In the genomic region with DNA sequence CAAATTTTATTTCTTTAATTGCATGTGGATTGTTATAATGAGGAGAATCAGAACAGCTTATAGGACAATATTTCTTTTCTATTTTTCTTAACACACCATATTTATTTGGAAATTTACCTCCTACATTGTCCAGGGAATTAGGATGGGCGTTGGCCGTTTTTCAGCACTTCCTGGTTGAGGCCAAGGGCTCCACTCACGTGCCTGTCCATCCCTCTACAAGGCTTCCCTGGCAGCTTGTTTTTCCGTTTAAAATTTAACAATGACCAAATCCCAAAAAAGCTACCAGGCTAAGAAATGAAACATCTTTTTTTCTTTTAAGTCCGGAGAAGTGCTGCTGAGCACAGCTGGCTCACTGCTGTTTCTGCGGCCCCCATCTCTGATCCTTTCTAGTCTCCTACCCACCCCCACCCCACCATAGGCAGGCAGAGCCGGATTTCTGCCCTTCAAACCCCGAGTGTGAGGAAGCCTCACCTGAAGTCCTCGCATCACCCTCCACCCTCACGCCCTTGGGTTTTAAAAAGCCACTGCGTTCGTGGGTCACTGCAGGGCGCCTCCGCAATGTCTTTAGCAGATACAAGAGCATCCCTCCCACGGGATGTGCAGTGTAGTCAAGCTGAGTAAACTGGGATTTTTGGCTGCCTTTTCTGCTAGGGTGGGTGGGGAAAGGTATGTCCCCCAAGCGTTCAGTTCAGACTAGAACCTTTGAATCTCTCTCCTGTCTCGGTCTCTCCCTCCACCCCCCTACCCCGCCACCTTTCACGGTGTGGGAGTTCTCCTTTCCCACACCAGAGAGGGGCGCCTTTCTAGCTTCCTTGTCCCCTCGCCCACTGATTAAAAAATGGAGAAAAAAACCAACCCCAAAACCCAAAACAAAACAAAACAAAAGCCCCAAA, we compare ENCODE assay signal across 8 cellular contexts. TPM values are rescaled to one million over a fixed set of nuclear protein-coding genes. Genes with fewer than 3 reads are reported as not detected.
DNase-seq lines count a peak whose midpoint lies in the region; ATAC-seq and TF ChIP-seq lines count a peak whose summit lies in the region.

No MANE protein-coding gene starts in this region.

- ATAC-seq in esophagus mucosa (peak; percentile 50), naive B cell (ENCODE audit: low read depth in 2 of 2) (peak; percentile 8 to 16)

- no peaks in the 10 kb centered on the region for H3K36me3 ChIP-seq in HEK293 (ENCODE audit: control insufficient read depth in 2 of 2, insufficient read depth in 1 of 2, low read length in 2 of 2)
- H3K36me3 ChIP-seq in vagina: no peaks in the 10 kb centered on the region

- no peak; the same call in 1 of the 2 replicates for TF ChIP-seq CTCF in HEK293 (tag by site-specific recombination; IDR thresholded peaks at IDR 0.05)
- TF ChIP-seq CTCF in vagina (IDR thresholded peaks at IDR 0.05): no peak

- H3K4me1 ChIP-seq in HEK293 (ENCODE audit: control insufficient read depth, insufficient read depth, low read length): peaks cover 3% of the 10 kb centered on the region
- peaks cover 9% of the 10 kb centered on the region for H3K4me1 ChIP-seq in vagina

- H3K4me3 ChIP-seq in HEK293 (ENCODE audit: low read depth, low read length) (peak overlapping the region; percentile 57), vagina (peak overlapping the region; percentile 66 to 70)

- peak; percentile 11 for DNase-seq in NCI-H1092 treated with DMSO at 0.1 percent for 48 hours (lab: John Stamatoyannopoulos, UW)
- no peak for DNase-seq in NCI-H1092 (lab: John Stamatoyannopoulos, UW)
- peak; percentile 11 for DNase-seq in T-helper 2 cell treated with Interferon-gamma antibody and Interleukin-4, amounts not matched to agents 5 μg/mL and 100 μg/mL, for 36 hours (ENCODE audit: low spot score)
- no peak for DNase-seq in naive B cell
- DNase-seq in vagina (ENCODE audit: extremely low spot score in 2 of 2): no peak
- no peak for DNase-seq in SW 1271 (lab: John Stamatoyannopoulos, UW)

- peak overlapping the region; percentile 96 for H3K4me3 Mint-ChIP-seq in T-helper 2 cell treated with Interferon-gamma antibody and Interleukin-4, amounts not matched to agents 5 μg/mL and 100 μg/mL, for 36 hours
- H3K4me3 Mint-ChIP-seq in naive B cell: peak overlapping the region; percentile 60 to 94 (median 88)

- H3K9me3 ChIP-seq in HEK293 (ENCODE audit: control insufficient read depth, insufficient read depth, low read depth, low read length) (no peaks in the 10 kb centered on the region), vagina (no peaks in the 10 kb centered on the region)

- CTCF ChIA-PET in HEK293 (lab: Yijun Ruan, JAX): interaction anchor here (1.1 kb wide), 1 partner anchor 75 kb away, joined by 4 read pairs; no protein-coding TSS in a partner anchor

- intact Hi-C loops in vagina (cut with DNase I): no loop called here

- peaks cover 74% of the 10 kb centered on the region for H3K27me3 Mint-ChIP-seq in T-helper 2 cell treated with Interferon-gamma antibody and Interleukin-4, amounts not matched to agents 5 μg/mL and 100 μg/mL, for 36 hours (ENCODE audit: low read depth)
- peaks cover 34 to 44% (median 34%) of the 10 kb centered on the region in 3 donors for H3K27me3 Mint-ChIP-seq in naive B cell

- H3K36me3 Mint-ChIP-seq in T-helper 2 cell treated with Interferon-gamma antibody and Interleukin-4, amounts not matched to agents 5 μg/mL and 100 μg/mL, for 36 hours (ENCODE audit: low read depth): no peaks in the 10 kb centered on the region
- H3K36me3 Mint-ChIP-seq in naive B cell: peaks cover 0 to 1% of the 10 kb centered on the region in 2 donors

- H3K27me3 ChIP-seq in vagina: no peaks in the 10 kb centered on the region

- peaks cover 18% of the 10 kb centered on the region for H3K4me1 Mint-ChIP-seq in T-helper 2 cell treated with Interferon-gamma antibody and Interleukin-4, amounts not matched to agents 5 μg/mL and 100 μg/mL, for 36 hours (ENCODE audit: low read depth)
- peaks cover 9 to 35% (median 15%) of the 10 kb centered on the region in 3 donors for H3K4me1 Mint-ChIP-seq in naive B cell

- POLR2A ChIA-PET in HEK293 (lab: Yijun Ruan, JAX): no interaction called here

- H3K9me3 Mint-ChIP-seq in T-helper 2 cell treated with Interferon-gamma antibody and Interleukin-4, amounts not matched to agents 5 μg/mL and 100 μg/mL, for 36 hours: no peaks in the 10 kb centered on the region
- H3K9me3 Mint-ChIP-seq in naive B cell: peaks cover 0 to 6% (median 0%) of the 10 kb centered on the region in 7 donors

- H3K27ac ChIP-seq in HEK293 (ENCODE audit: extremely low read depth, low read depth, low read length) (peak overlapping the region; percentile 82; the same call in 1 of the 2 replicates), vagina (peak overlapping the region; percentile 90)

- peak overlapping the region; percentile 90 for H3K27ac Mint-ChIP-seq in T-helper 2 cell treated with Interferon-gamma antibody and Interleukin-4, amounts not matched to agents 5 μg/mL and 100 μg/mL, for 36 hours
- H3K27ac Mint-ChIP-seq in naive B cell: peak overlapping the region in 2 of 6 donors; percentile 6 to 44

- no peak for TF ChIP-seq POLR2A in vagina (IDR thresholded peaks at IDR 0.05)

TF ChIP-seq in HEK293, 187 proteins besides CTCF, POLR2A, EP300 and RAD21 (continues in another document):
- TF ChIP-seq ZNF398 (tag by site-specific recombination; IDR thresholded peaks at IDR 0.05) (no peak), ZBTB48 (tag by site-specific recombination; IDR thresholded peaks at IDR 0.05) (no peak), IKZF3 (tag by site-specific recombination; IDR thresholded peaks at IDR 0.05) (peak; percentile 17; the same call in 1 of the 2 replicates), ZNF280D (tag by site-specific recombination; IDR thresholded peaks at IDR 0.05) (no peak), MEIS1 (CRISPR knock-in tag; IDR thresholded peaks at IDR 0.05; ENCODE audit: borderline replicate concordance) (no peak), SETDB1 (IDR thresholded peaks at IDR 0.05; ENCODE audit: insufficient read length, low read length) (no peak), ZNF157 (tag by site-specific recombination; IDR thresholded peaks at IDR 0.05) (no peak), ZNF335 (tag by site-specific recombination; conservative IDR thresholded peaks at IDR 0.05) (peak; percentile 77; the same call in 1 of the 2 replicates), ZNF311 (tag by site-specific recombination; IDR thresholded peaks at IDR 0.05; ENCODE audit: borderline replicate concordance) (no peak), KLF10 (tag by site-specific recombination; IDR thresholded peaks at IDR 0.05) (0 out of 2 replicates have a peak, but pooled peaks have one; percentile 52)

RNA-seq across cellular contexts. Expression of gene FAR2, which starts 0.8 kb away (rescaled TPM):
- total RNA-seq in esophagus mucosa (1.1 TPM), vagina (16.2 TPM)
- 1 to 10 TPM in 1 of 6 donors, under 1 TPM in 3, not detected in 2; 0.23 to 1.0 (median 0.81) TPM for polyA plus RNA-seq in naive B cell (ENCODE audit: low read depth in 6 of 6)

Comparison
In these comparisons a context has a peak if more than half of its experiments do, and no peak if none do; other contexts are left out.
1. DNase-seq: peak in NCI-H1092 treated with DMSO at 0.1 percent for 48 hours (single experiment) and T-helper 2 cell treated with Interferon-gamma antibody and Interleukin-4, amounts not matched to agents 5 μg/mL and 100 μg/mL, for 36 hours (single experiment); none in NCI-H1092 (single experiment), naive B cell (single experiment), vagina (0 of 2) and SW 1271 (0 of 2).